In the genomic region with DNA sequence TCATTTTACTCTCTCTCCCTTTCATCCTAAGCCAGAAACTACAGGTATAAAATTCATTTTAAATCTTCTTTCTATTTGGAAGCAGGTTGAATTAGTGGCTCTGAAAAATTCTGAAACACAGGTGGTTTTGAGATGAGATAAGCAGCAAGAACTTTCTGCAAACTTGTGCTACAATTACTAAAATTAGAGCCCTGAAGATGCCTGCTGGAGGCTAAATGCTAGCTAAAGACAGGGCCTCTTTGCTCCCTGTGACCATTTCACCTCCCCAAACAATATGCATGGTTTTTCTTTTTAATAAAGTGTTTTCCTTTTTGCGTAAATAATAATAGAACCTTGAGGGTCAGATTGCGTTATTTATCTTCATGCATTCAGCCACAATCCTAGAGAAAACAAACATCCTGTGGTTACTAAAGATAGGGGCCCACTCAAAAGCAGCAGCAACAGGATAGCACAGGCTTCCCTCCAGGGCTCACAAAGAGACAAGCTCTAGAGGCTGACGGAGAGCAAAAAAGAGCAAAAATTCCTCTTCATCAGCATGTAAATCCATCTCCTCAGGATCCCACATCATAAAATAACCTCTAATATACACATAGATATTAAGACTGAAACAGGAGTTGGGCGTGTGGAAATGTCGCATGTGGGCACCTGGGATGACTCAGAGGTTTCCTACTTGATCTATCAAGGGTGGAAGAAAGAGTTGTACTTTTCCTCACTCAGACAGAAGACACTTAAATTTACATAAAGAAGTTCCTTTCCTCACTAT, we compare ENCODE assay signal across 9 cellular contexts. TPM values are rescaled to one million over a fixed set of nuclear protein-coding genes. Genes with fewer than 3 reads are reported as not detected.
DNase-seq lines count a peak whose midpoint lies in the region; ATAC-seq and TF ChIP-seq lines count a peak whose summit lies in the region.
"Had no signal": no experiment of that assay in that cellular context is flagged by ENCODE, and none has a peak within 500 bp of the region (broad histone marks: within the 10 kb centered on the region; RNA-seq: fewer than 3 reads in every experiment).

No MANE protein-coding gene starts in this region.

- no peaks in the 10 kb centered on the region for H3K79me1 ChIP-seq in mesenchymal stem cell (replicated peaks; ENCODE audit: low read length, poor library complexity, severe bottlenecking)

- H3K79me2 ChIP-seq in PC-3 (ENCODE audit: low read length): no peaks in the 10 kb centered on the region
- H3K79me2 ChIP-seq: parathyroid adenoma had no signal

- no peaks in the 10 kb centered on the region for H3K9me3 ChIP-seq in PC-3 (ENCODE audit: low read length)
- H3K9me3 ChIP-seq in mesenchymal stem cell (ENCODE audit: control insufficient read depth, low read length): no peaks in the 10 kb centered on the region

- no peak overlapping the region for H4K91ac ChIP-seq in mesenchymal stem cell (ENCODE audit: low read length)

- no peak overlapping the region for H3K27ac Mint-ChIP-seq in activated CD4-positive, alpha-beta T cell treated with anti-CD3 and anti-CD28 coated beads for 36 hours

- BruUV-seq in PC-3 (replicated peaks; lab: Mats Ljungman, UMichigan): no TSS peak

- peak overlapping the region in 1 of 2 experiments; percentile 11 for H3K4ac ChIP-seq in mesenchymal stem cell (ENCODE audit: low read depth in 1 of 2, low read length in 2 of 2)

- no peak overlapping the region for H3K23ac ChIP-seq in mesenchymal stem cell (ENCODE audit: low read length in 2 of 2)

- peak; percentile 73 for DNase-seq in activated CD4-positive, alpha-beta T cell treated with anti-CD3 and anti-CD28 coated beads for 36 hours
- DNase-seq in activated CD4-positive, alpha-beta T cell treated with anti-CD3 and anti-CD28 coated beads, Interleukin-2, amount 50 U/mL, for 4 hours: no peak
- DNase-seq in PC-3: peak; percentile 72
- DNase-seq in mesenchymal stem cell: peak; percentile 75
- DNase-seq in T1000 (lab: John Stamatoyannopoulos, UW): no peak
- no peak for DNase-seq in KBM-7

- peaks cover 21% of the 10 kb centered on the region for H3K4me1 Mint-ChIP-seq in activated CD4-positive, alpha-beta T cell treated with anti-CD3 and anti-CD28 coated beads for 36 hours

- no peak overlapping the region for H2BK12ac ChIP-seq in mesenchymal stem cell (ENCODE audit: low read length in 2 of 2)

- peaks cover 25% of the 10 kb centered on the region for H3F3A ChIP-seq in PC-3 (ENCODE audit: low read length, unreplicated experiment)

- peak overlapping the region; percentile 45 for H3K4me3 ChIP-seq in PC-3 (ENCODE audit: low read length)
- H3K4me3 ChIP-seq in mesenchymal stem cell (ENCODE audit: insufficient read depth in 1 of 2, low read depth in 1 of 2, low read length in 2 of 2): no peak overlapping the region

- no peaks in the 10 kb centered on the region for H3K36me3 Mint-ChIP-seq in activated CD4-positive, alpha-beta T cell treated with anti-CD3 and anti-CD28 coated beads for 36 hours (ENCODE audit: low read depth)

- H3K4me1 ChIP-seq in PC-3 (ENCODE audit: insufficient read depth, low read length): peaks cover 40% of the 10 kb centered on the region
- H3K4me1 ChIP-seq in mesenchymal stem cell (ENCODE audit: control insufficient read depth, insufficient read depth, low read depth, low read length): peaks cover 1% of the 10 kb centered on the region
- H3K4me1 ChIP-seq: parathyroid adenoma had no signal

- peak overlapping the region; percentile 95 for H3K27ac ChIP-seq in PC-3 (ENCODE audit: low read length)
- H3K27ac ChIP-seq in mesenchymal stem cell (ENCODE audit: low read length, poor library complexity, severe bottlenecking): no peak overlapping the region
- H3K27ac ChIP-seq: parathyroid adenoma had no signal

- no peaks in the 10 kb centered on the region for H4K20me1 ChIP-seq in PC-3 (ENCODE audit: low read length)

- H3K27me3 ChIP-seq in PC-3 (ENCODE audit: low read length) (no peaks in the 10 kb centered on the region), mesenchymal stem cell (ENCODE audit: control insufficient read depth in 1 of 2, insufficient read depth in 1 of 2, low read length in 2 of 2) (no peaks in the 10 kb centered on the region)

- intact Hi-C loops in activated CD4-positive, alpha-beta T cell treated with anti-CD3 and anti-CD28 coated beads for 36 hours (cut with DNase I, micrococcal nuclease): no loop called here
- intact Hi-C loops in PC-3 (cut with micrococcal nuclease): loop anchor here (1.0 to 2.0 kb wide), 3 partner anchors 22 to 119 kb away; a partner anchor contains a TSS

- no peak for TF ChIP-seq CTCF in PC-3 (conservative IDR thresholded peaks at IDR 0.05; ENCODE audit: low read depth, low read length)

- H3K9me3 Mint-ChIP-seq in activated CD4-positive, alpha-beta T cell treated with anti-CD3 and anti-CD28 coated beads for 36 hours (ENCODE audit: low read depth): no peaks in the 10 kb centered on the region

- POLR2A ChIA-PET in activated CD4-positive, alpha-beta T cell treated with anti-CD3 and anti-CD28 coated beads for 36 hours (lab: Charles Lee): no interaction called here
- POLR2A ChIA-PET in PC-3 (lab: Charles Lee; ENCODE audit: unreplicated experiment): interaction anchor here (0.6 kb wide), 1 partner anchor 118 kb away, joined by 3 read pairs; no protein-coding TSS in a partner anchor

- H3K4me2 ChIP-seq in PC-3 (ENCODE audit: low read length) (peak overlapping the region; percentile 84), mesenchymal stem cell (ENCODE audit: low read length, poor library complexity, severe bottlenecking) (no peak overlapping the region)

- 0% methylated on average over 1 of the region's 5 CpGs for WGBS in mesenchymal stem cell

- H2BK15ac ChIP-seq in mesenchymal stem cell (ENCODE audit: low read depth, poor library complexity, severe bottlenecking): no peak overlapping the region

- H3K14ac ChIP-seq in mesenchymal stem cell (ENCODE audit: low read length in 2 of 2): no peak overlapping the region

- H2AFZ ChIP-seq in PC-3 (ENCODE audit: low read length) (peak overlapping the region; percentile 54), mesenchymal stem cell (ENCODE audit: low read depth, low read length) (no peak overlapping the region)
- H2AFZ ChIP-seq: parathyroid adenoma had no signal

- in situ Hi-C loops in KBM-7 (cut with MboI; ENCODE audit: low pct_unique_long_range_greater_than_20kb, low sequenced_read_pairs): no loop called here

- H4K8ac ChIP-seq in mesenchymal stem cell (ENCODE audit: low read length): no peak overlapping the region

- CTCF ChIA-PET in activated CD4-positive, alpha-beta T cell treated with anti-CD3 and anti-CD28 coated beads for 36 hours (lab: Charles Lee): interaction anchor here (1.2 kb wide), 1 partner anchor 128 kb away, joined by 3 read pairs; no protein-coding TSS in a partner anchor
- CTCF ChIA-PET in PC-3 (lab: Charles Lee): interaction anchor here (0.5 kb wide), 1 partner anchor 292 kb away, joined by 6 read pairs; no protein-coding TSS in a partner anchor

- peaks cover 4% of the 10 kb centered on the region for H3K27me3 Mint-ChIP-seq in activated CD4-positive, alpha-beta T cell treated with anti-CD3 and anti-CD28 coated beads for 36 hours

- H3K9ac ChIP-seq in PC-3 (ENCODE audit: low read length) (peak overlapping the region; percentile 77), mesenchymal stem cell (ENCODE audit: low read length) (peak overlapping the region; percentile 20)
- H3K9ac ChIP-seq: parathyroid adenoma had no signal

- H3K36me3 ChIP-seq in PC-3 (ENCODE audit: low read depth, low read length) (no peaks in the 10 kb centered on the region), mesenchymal stem cell (ENCODE audit: control insufficient read depth in 1 of 2, insufficient read depth in 2 of 2, low read depth in 1 of 2, low read length in 2 of 2) (no peaks in the 10 kb centered on the region)

- no peak overlapping the region for H3K18ac ChIP-seq in mesenchymal stem cell (ENCODE audit: low read depth in 1 of 2, low read length in 2 of 2)

- H3K4me3 Mint-ChIP-seq in activated CD4-positive, alpha-beta T cell treated with anti-CD3 and anti-CD28 coated beads for 36 hours: no peak overlapping the region

- H3K9me2 ChIP-seq in PC-3 (replicated peaks; ENCODE audit: low read length): no peaks in the 10 kb centered on the region

- ATAC-seq in activated CD4-positive, alpha-beta T cell treated with anti-CD3 and anti-CD28 coated beads for 36 hours: peak; percentile 84
- ATAC-seq in HG02840 (IDR thresholded peaks at IDR 0.05; ENCODE audit: low FRiP score, unreplicated experiment): peak; percentile 73
- peak; percentile 34 for ATAC-seq in PC-3
- ATAC-seq in HG02970 (IDR thresholded peaks at IDR 0.05; ENCODE audit: low FRiP score, unreplicated experiment): no peak

- no peak overlapping the region for H2AK5ac ChIP-seq in mesenchymal stem cell (ENCODE audit: low read length, severe bottlenecking)

- H2BK120ac ChIP-seq in mesenchymal stem cell (ENCODE audit: low read depth, low read length): no peak overlapping the region

- H2BK5ac ChIP-seq in mesenchymal stem cell (ENCODE audit: low read depth, low read length, poor library complexity, severe bottlenecking): no peak overlapping the region

RNA-seq across cellular contexts. Expression of a gene that starts 26.5 kb away (rescaled TPM):
- total RNA-seq in activated CD4-positive, alpha-beta T cell treated with anti-CD3 and anti-CD28 coated beads for 36 hours: not detected
- total RNA-seq in PC-3 (2014; rRNA removed): 0.04 TPM in 1 of 2 replicates, not detected in the other
- polyA plus RNA-seq in mesenchymal stem cell (2013, experiment 1 of 2): 0.04 TPM
- polyA plus RNA-seq in mesenchymal stem cell (2013, experiment 2 of 2): 0.15 TPM

Comparison
In these comparisons a context has a peak if more than half of its experiments do, and no peak if none do; other contexts are left out.
1. DNase-seq: peak in activated CD4-positive, alpha-beta T cell treated with anti-CD3 and anti-CD28 coated beads for 36 hours (single experiment), PC-3 (single experiment) and mesenchymal stem cell (single experiment); none in activated CD4-positive, alpha-beta T cell treated with anti-CD3 and anti-CD28 coated beads, Interleukin-2, amount 50 U/mL, for 4 hours (0 of 2), T1000 (single experiment) and KBM-7 (single experiment).